In the genomic region with DNA sequence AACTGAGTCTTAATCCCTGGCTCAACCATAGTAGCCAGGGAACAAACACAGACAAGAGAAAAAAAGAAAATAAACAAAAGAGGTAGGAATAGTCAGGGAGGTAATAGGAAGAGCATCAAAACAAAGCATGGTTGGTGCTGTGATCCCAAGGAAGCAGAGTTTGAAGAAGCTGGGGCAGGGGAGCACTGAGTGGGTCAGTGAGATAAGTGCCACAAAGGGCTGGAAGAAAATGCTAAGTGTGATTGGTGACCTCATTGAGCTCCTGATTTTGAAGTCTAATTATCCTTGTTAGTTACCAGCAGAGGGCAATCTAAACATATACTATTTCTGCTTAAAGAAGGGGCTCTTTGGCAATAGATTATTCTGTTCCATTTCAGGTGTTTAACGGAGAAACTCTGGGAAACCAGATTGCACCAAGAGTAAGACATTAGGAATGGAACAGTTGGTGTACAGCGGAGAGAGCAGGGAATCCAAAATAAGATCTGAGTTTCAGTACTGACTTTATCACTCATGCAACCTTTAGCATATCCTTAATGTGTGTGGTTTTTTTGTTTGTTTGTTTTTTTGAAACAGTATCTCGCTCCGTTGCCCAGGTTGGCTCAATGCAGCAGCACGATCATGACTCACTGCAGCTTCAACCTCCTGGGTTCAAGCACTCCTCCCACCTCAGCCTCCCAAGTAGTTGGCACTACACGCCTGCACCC, we compare ENCODE assay signal across 8 cellular contexts. TPM values are rescaled to one million over a fixed set of nuclear protein-coding genes. Genes with fewer than 3 reads are reported as not detected.
DNase-seq lines count a peak whose midpoint lies in the region; ATAC-seq, FAIRE-seq and TF ChIP-seq lines count a peak whose summit lies in the region.

No MANE protein-coding gene starts in this region.

- no peak overlapping the region for H3K9ac ChIP-seq in endothelial cell of umbilical vein (replicated peaks; ENCODE audit: extremely low read depth, insufficient read depth, low read length)

- H3K36me3 ChIP-seq in Peyer's patch (peaks cover 0 to 28% (median 0%) of the 10 kb centered on the region in 3 donors), endothelial cell of umbilical vein (ENCODE audit: control insufficient read depth in 2 of 2, extremely low read depth in 1 of 2, insufficient read depth in 2 of 2, low read length in 2 of 2) (no peaks in the 10 kb centered on the region)

- H3K4me3 ChIP-seq in AG04450 (ENCODE audit: low read depth, low read length) = no peak overlapping the region
- no peak overlapping the region for H3K4me3 ChIP-seq in Peyer's patch
- no peak overlapping the region for H3K4me3 ChIP-seq in endothelial cell of umbilical vein (replicated peaks in 1 of 3; ENCODE audit: insufficient read depth in 1 of 3, low read depth in 1 of 3, low read length in 3 of 3)

- BruUV-seq in endothelial cell of umbilical vein (replicated peaks; lab: Mats Ljungman, UMichigan) = no TSS peak

- H3K9me1 ChIP-seq in endothelial cell of umbilical vein (replicated peaks; ENCODE audit: control insufficient read depth, extremely low read depth, insufficient read depth, low read length) = no peaks in the 10 kb centered on the region

- H3K79me2 ChIP-seq in endothelial cell of umbilical vein (ENCODE audit: control insufficient read depth, insufficient read depth, low read length) = no peaks in the 10 kb centered on the region

- POLR2A ChIA-PET in AG04450 (lab: Yijun Ruan, JAX) = interaction anchor here (0.6 to 1.0 kb wide), 5 partner anchors 9 to 271 kb away, joined by 3 read pairs; a partner anchor contains a TSS
- POLR2A ChIA-PET in endothelial cell of umbilical vein (lab: Charles Lee) = no interaction called here

- H3K27ac ChIP-seq in AG04450 (ENCODE audit: low read depth, low read length) = no peak overlapping the region
- H3K27ac ChIP-seq in Peyer's patch = no peak overlapping the region
- H3K27ac ChIP-seq in endothelial cell of umbilical vein (ENCODE audit: insufficient read depth, low read depth, low read length) = no peak overlapping the region

- no peak overlapping the region for H3K4me2 ChIP-seq in endothelial cell of umbilical vein (ENCODE audit: insufficient read depth, low read length)

- H3K4me1 ChIP-seq in Peyer's patch (no peaks in the 10 kb centered on the region), endothelial cell of umbilical vein (ENCODE audit: control insufficient read depth, extremely low read depth, insufficient read depth, low read length) (no peaks in the 10 kb centered on the region)

- no peak for DNase-seq in AG04450 (ENCODE audit: low read depth, low spot score)
- DNase-seq in GM13977 (ENCODE audit: low spot score) = peak; percentile 67
- DNase-seq in LoVo (ENCODE audit: low spot score) = peak; percentile 50
- DNase-seq in Peyer's patch = no peak
- peak; percentile 53 for DNase-seq in endothelial cell of umbilical vein (ENCODE audit: low read depth, low spot score)
- DNase-seq in middle frontal gyrus (ENCODE audit: extremely low spot score, low spot score) = peak; percentile 17

- no peaks in the 10 kb centered on the region for H3K9me3 ChIP-seq in AG04450 (ENCODE audit: control insufficient read depth, insufficient read depth, low read length)
- no peaks in the 10 kb centered on the region for H3K9me3 ChIP-seq in Peyer's patch
- no peaks in the 10 kb centered on the region for H3K9me3 ChIP-seq in endothelial cell of umbilical vein (replicated peaks; ENCODE audit: control insufficient read depth, insufficient read depth, low read length)

- dilution Hi-C loops in endothelial cell of umbilical vein (cut with MboI; ENCODE audit: extremely low pct_ligation_motif_present, low sequenced_read_pairs) = no loop called here

- in situ Hi-C loops in GM13977 (cut with MboI; ENCODE audit: low pct_unique_long_range_greater_than_20kb, low sequenced_read_pairs, unreplicated experiment) = loop anchor here (5.0 kb wide), 1 partner anchor 285 kb away; no protein-coding TSS in a partner anchor

- peak; percentile 82 for FAIRE-seq in endothelial cell of umbilical vein (lab: Jason Lieb, UNC)

- ATAC-seq in HG03025 (IDR thresholded peaks at IDR 0.05; ENCODE audit: low FRiP score, unreplicated experiment) (no peak), GM18519 (IDR thresholded peaks at IDR 0.05; ENCODE audit: low FRiP score, unreplicated experiment) (no peak)

- TF ChIP-seq CTCF in AG04450 (IDR thresholded peaks at IDR 0.05; ENCODE audit: low read depth, low read length) (peak; percentile 60), GM13977 (IDR thresholded peaks at IDR 0.05; ENCODE audit: extremely low read depth, insufficient read depth, missing control alignments) (peak; percentile 48), Peyer's patch (IDR thresholded peaks at IDR 0.05) (peak in 4 of 6 experiments; percentile 29 to 55 (median 49)), endothelial cell of umbilical vein (IDR thresholded peaks at IDR 0.05; ENCODE audit: extremely low read depth in 1 of 2, insufficient read depth in 1 of 2, low read depth in 1 of 2, low read length in 2 of 2) (peak; percentile 21 to 38)

- CTCF ChIA-PET in AG04450 (lab: Charles Lee) (interaction anchor here (0.5 to 9.7 kb wide), 46 partner anchors 9 to 599 kb away, joined by 3 to 135 read pairs (median 4); a partner anchor contains a TSS), endothelial cell of umbilical vein (lab: Charles Lee) (interaction anchor here (0.6 to 1.7 kb wide), 81 partner anchors 9 to 543 kb away, joined by 3 to 125 read pairs (median 5); a partner anchor contains a TSS)

- intact Hi-C loops in endothelial cell of umbilical vein (cut with micrococcal nuclease) = loop anchor here (1.0 to 5.0 kb wide), 5 partner anchors 155 to 365 kb away; a partner anchor contains a TSS

- H4K20me1 ChIP-seq in endothelial cell of umbilical vein (replicated peaks; ENCODE audit: control insufficient read depth, extremely low read depth, insufficient read depth, low read length) = no peaks in the 10 kb centered on the region

- no peak overlapping the region for H2AFZ ChIP-seq in endothelial cell of umbilical vein (ENCODE audit: low read depth, low read length)

- TF ChIP-seq POLR2A in Peyer's patch (IDR thresholded peaks at IDR 0.05) (no peak), endothelial cell of umbilical vein (IDR thresholded peaks at IDR 0.05; ENCODE audit: low read depth, low read length) (no peak)

- H3K27me3 ChIP-seq in AG04450 (ENCODE audit: control insufficient read depth, insufficient read depth, low read length) = no peaks in the 10 kb centered on the region
- H3K27me3 ChIP-seq in Peyer's patch = no peaks in the 10 kb centered on the region
- no peaks in the 10 kb centered on the region for H3K27me3 ChIP-seq in endothelial cell of umbilical vein (ENCODE audit: control insufficient read depth in 2 of 2, insufficient read depth in 2 of 2, low read length in 2 of 2)

TF ChIP-seq in endothelial cell of umbilical vein, 7 proteins besides CTCF, POLR2A, EP300 and RAD21:
- TF ChIP-seq, protein P1, sequence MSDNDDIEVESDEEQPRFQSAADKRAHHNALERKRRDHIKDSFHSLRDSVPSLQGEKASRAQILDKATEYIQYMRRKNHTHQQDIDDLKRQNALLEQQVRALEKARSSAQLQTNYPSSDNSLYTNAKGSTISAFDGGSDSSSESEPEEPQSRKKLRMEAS (IDR thresholded peaks at IDR 0.05; ENCODE audit: insufficient read depth, insufficient read length) = no peak
- TF ChIP-seq GATA2 (IDR thresholded peaks at IDR 0.05; ENCODE audit: insufficient read depth, insufficient read length, low read depth, low read length) = no peak
- no peak for TF ChIP-seq FOS (IDR thresholded peaks at IDR 0.05; ENCODE audit: borderline replicate concordance, insufficient read depth, low read length)
- TF ChIP-seq JUN (IDR thresholded peaks at IDR 0.05; ENCODE audit: borderline replicate concordance, insufficient read depth, insufficient read length, low read depth) = no peak
- no peak for TF ChIP-seq EZH2 (IDR thresholded peaks at IDR 0.05; ENCODE audit: borderline replicate concordance, low read depth, low read length, severe bottlenecking)
- no peak for TF ChIP-seq POLR2AphosphoS5 (IDR thresholded peaks at IDR 0.05; ENCODE audit: insufficient read depth, low read depth, low read length)
- TF ChIP-seq MYC (IDR thresholded peaks at IDR 0.05; ENCODE audit: low read depth, low read length) = no peak

RNA-seq across cellular contexts. Expression of a gene that starts 30.7 kb away (rescaled TPM):
- 3.6 and 4.0 TPM in 2 replicates for polyA plus RNA-seq in AG04450 (2011; rRNA removed)
- polyA minus RNA-seq in AG04450 (2011; rRNA and poly(A)+ RNA removed) = 4.3 and 6.1 TPM in 2 replicates
- total RNA-seq in Peyer's patch = 1 to 10 TPM in 3 of 4 donors, under 1 TPM in 1; 0.35 to 2.5 (median 1.7) TPM
- total RNA-seq in endothelial cell of umbilical vein = 1.7 and 2.0 TPM in 2 replicates
- polyA plus RNA-seq in endothelial cell of umbilical vein = 1.0 and 1.5 TPM in 2 replicates
- 0.71 and 0.90 TPM in 2 replicates for polyA plus RNA-seq in endothelial cell of umbilical vein (2011; cell fraction: cytosol; rRNA removed)
- polyA plus RNA-seq in endothelial cell of umbilical vein (2011; cell fraction: nucleus; rRNA removed) = 1.4 and 1.9 TPM in 2 replicates
- 0.70 and 2.2 TPM in 2 replicates for polyA plus RNA-seq in endothelial cell of umbilical vein (2012)
- polyA minus RNA-seq in endothelial cell of umbilical vein = 1.0 and 1.2 TPM in 2 replicates
- not detected for polyA minus RNA-seq in endothelial cell of umbilical vein (2011; cell fraction: cytosol; rRNA and poly(A)+ RNA removed)
- 1.6 and 2.0 TPM in 2 replicates for polyA minus RNA-seq in endothelial cell of umbilical vein (2011; cell fraction: nucleus; rRNA and poly(A)+ RNA removed)

Comparison
In these comparisons a context has a peak if more than half of its experiments do, and no peak if none do; other contexts are left out.
1. DNase-seq: peak in GM13977 (single experiment), LoVo (single experiment), endothelial cell of umbilical vein (single experiment) and middle frontal gyrus (single experiment); none in AG04450 (single experiment) and Peyer's patch (0 of 3).
2. Peak in every context shown above with its lines, with median percentiles within 50 percentile points of each other: CTCF ChIP-seq.